1 cellular context compared by ENCODE assay signal in the genomic region with DNA sequence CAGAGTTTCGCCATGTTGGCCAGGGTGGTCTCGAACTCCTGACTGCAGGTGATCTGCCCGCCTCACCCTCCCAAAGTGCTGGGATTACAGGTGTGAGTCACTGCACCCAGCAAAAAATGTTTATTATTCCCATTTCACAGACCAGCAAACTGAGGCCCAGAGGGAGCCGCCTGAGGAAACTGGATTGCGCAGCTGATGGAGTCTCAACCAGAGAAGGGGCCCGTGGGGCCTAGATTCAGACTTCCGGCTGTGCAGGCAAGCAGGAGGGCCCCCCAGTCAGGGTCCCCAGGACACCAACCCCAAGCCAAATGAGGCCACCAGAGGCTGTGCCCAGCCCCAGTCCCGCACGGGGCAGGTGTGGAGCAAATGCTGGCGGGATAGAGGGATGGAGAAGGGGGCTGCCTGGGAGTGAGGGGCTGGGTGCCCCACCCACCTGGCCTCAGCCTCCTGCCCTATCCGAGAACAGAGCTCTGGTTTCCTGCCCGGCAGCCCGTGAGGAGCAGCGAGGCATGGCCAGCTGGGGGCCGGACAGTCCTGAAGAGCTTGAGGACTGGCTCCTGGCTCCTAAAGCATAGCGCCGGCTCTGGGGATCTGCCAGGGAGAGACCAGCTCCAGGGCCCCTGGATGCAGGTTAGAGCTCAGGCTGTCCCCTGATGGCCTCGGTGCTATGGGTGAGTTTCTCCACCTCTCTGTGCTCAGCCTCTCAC.
A peak's percentile ranks its signal among the peaks of the same experiment; 100 is the strongest.
TF ChIP-seq lines count a peak whose summit lies in the region.

No MANE protein-coding gene starts in this region.

TF ChIP-seq in K562, 482 proteins besides CTCF, POLR2A, EP300 and RAD21:
- TF ChIP-seq ZNF253 (CRISPR knock-in tag; conservative IDR thresholded peaks at IDR 0.05) (no peak), RBM25 (IDR thresholded peaks at IDR 0.05; ENCODE audit: low read depth, low read length, severe bottlenecking) (peak; percentile 58), SMARCA5 (IDR thresholded peaks at IDR 0.05) (0 out of 2 replicates have a peak, but pooled peaks have one; percentile 18), RCOR1 (IDR thresholded peaks at IDR 0.05; ENCODE audit: borderline replicate concordance in 1 of 2, low read depth in 2 of 2, low read length in 2 of 2) (peak in 1 of 2 experiments; percentile 64; a peak in 2 of 4 replicates), HDAC2 (IDR thresholded peaks at IDR 0.05) (peak; percentile 44; the same call in 1 of the 2 replicates), KDM1A (IDR thresholded peaks at IDR 0.05) (peak; percentile 77 to 86), CAMTA2 (CRISPR knock-in tag; conservative IDR thresholded peaks at IDR 0.05) (no peak), BCOR (IDR thresholded peaks at IDR 0.05) (peak; percentile 95), HSF4 (CRISPR knock-in tag; IDR thresholded peaks at IDR 0.05; ENCODE audit: borderline replicate concordance) (no peak), CHD4 (IDR thresholded peaks at IDR 0.05; ENCODE audit: insufficient read depth, insufficient replicate concordance, low read depth, low read length, poor library complexity, severe bottlenecking) (peak; percentile 55), PCBP1 (IDR thresholded peaks at IDR 0.05; ENCODE audit: low read depth, low read length, poor library complexity, severe bottlenecking) (peak; percentile 22), ZBTB7A (IDR thresholded peaks at IDR 0.05; ENCODE audit: borderline replicate concordance, control insufficient read depth, low read depth, low read length) (peak; percentile 52; the same call in 1 of the 2 replicates), ADNP (tag; IDR thresholded peaks at IDR 0.05) (peak; percentile 89)
- TF ChIP-seq, protein P1, sequence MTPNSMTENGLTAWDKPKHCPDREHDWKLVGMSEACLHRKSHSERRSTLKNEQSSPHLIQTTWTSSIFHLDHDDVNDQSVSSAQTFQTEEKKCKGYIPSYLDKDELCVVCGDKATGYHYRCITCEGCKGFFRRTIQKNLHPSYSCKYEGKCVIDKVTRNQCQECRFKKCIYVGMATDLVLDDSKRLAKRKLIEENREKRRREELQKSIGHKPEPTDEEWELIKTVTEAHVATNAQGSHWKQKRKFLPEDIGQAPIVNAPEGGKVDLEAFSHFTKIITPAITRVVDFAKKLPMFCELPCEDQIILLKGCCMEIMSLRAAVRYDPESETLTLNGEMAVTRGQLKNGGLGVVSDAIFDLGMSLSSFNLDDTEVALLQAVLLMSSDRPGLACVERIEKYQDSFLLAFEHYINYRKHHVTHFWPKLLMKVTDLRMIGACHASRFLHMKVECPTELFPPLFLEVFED (CRISPR knock-in tag; conservative IDR thresholded peaks at IDR 0.05): no peak
